Comparison of ENCODE assay signal across 8 cellular contexts in genomic region chr3:171770689-171771620, GRCh38. TPM values are rescaled to one million over a fixed set of nuclear protein-coding genes. Genes with fewer than 3 reads are reported as not detected.
DNase-seq lines count a peak whose midpoint lies in the region; ATAC-seq and TF ChIP-seq lines count a peak whose summit lies in the region.

No MANE protein-coding gene starts in this region.

- CTCF ChIA-PET in Caco-2 (lab: Charles Lee), result interaction anchor here (0.6 to 2.9 kb wide), 6 partner anchors 59 to 611 kb away, joined by 3 to 26 read pairs (median 11); no protein-coding TSS in a partner anchor

- H3K9me3 Mint-ChIP-seq in Caco-2 (ENCODE audit: unreplicated experiment) (no peaks in the 10 kb centered on the region), endothelial cell (ENCODE audit: unreplicated experiment) (no peaks in the 10 kb centered on the region)

- H3K27ac Mint-ChIP-seq in Caco-2 (ENCODE audit: unreplicated experiment) (no peak overlapping the region), endothelial cell (ENCODE audit: unreplicated experiment) (peak overlapping the region; percentile 59)

- intact Hi-C loops in Caco-2 (cut with micrococcal nuclease; ENCODE audit: unreplicated experiment), result loop anchor here (5.0 kb wide), 1 partner anchor 809 kb away; no protein-coding TSS in a partner anchor

- peak overlapping the region; percentile 11 for H3K4me3 ChIP-seq in Caco-2 (ENCODE audit: low read depth, low read length)

- no peak for DNase-seq in Caco-2
- DNase-seq in NOMO-1 treated with DMSO at 0.1 percent for 48 hours (lab: John Stamatoyannopoulos, UW; ENCODE audit: unreplicated experiment), result peak; percentile 76
- no peak for DNase-seq in endothelial cell (ENCODE audit: low spot score)
- peak; percentile 2 for DNase-seq in middle frontal gyrus (ENCODE audit: extremely low spot score, low spot score)
- no peak for DNase-seq in germinal center (ENCODE audit: low spot score)
- no peak for DNase-seq in GM19240 (ENCODE audit: insufficient read length, low spot score)
- DNase-seq in activated CD4-positive, CD25-positive, alpha-beta regulatory T cell treated with anti-CD3 and anti-CD28 coated beads, Interleukin-2, amount 50 U/mL, for 72 hours, result no peak

- POLR2A ChIA-PET in Caco-2 (lab: Charles Lee), result interaction anchor here (0.6 kb wide), 1 partner anchor 39 kb away, joined by 3 read pairs; the partner anchor contains the start of gene PLD1

- no TSS peak for BruUV-seq in Caco-2 (replicated peaks; lab: Mats Ljungman, UMichigan)

- TF ChIP-seq CTCF in Caco-2 (IDR thresholded peaks at IDR 0.05; ENCODE audit: insufficient read depth in 1 of 2, low read depth in 1 of 2, low read length in 1 of 2, severe bottlenecking in 1 of 2, unreplicated experiment in 1 of 2), result no peak
- TF ChIP-seq CTCF in endothelial cell (IDR thresholded peaks at IDR 0.05; ENCODE audit: unreplicated experiment), result no peak

- H3K36me3 ChIP-seq in Caco-2 (ENCODE audit: control insufficient read depth, insufficient read depth, low read length), result no peaks in the 10 kb centered on the region

- H3K4me1 ChIP-seq in Caco-2, result no peaks in the 10 kb centered on the region

- peak; percentile 74 for ATAC-seq in HG02678 (IDR thresholded peaks at IDR 0.05; ENCODE audit: unreplicated experiment)

- H3K36me3 Mint-ChIP-seq in Caco-2 (ENCODE audit: insufficient read depth, unreplicated experiment), result no peaks in the 10 kb centered on the region
- H3K36me3 Mint-ChIP-seq in endothelial cell (ENCODE audit: low read depth, unreplicated experiment), result no peaks in the 10 kb centered on the region

- H3K27me3 ChIP-seq in Caco-2 (replicated peaks; ENCODE audit: control insufficient read depth, insufficient read depth, low read length), result no peaks in the 10 kb centered on the region

- H3K4me3 Mint-ChIP-seq in Caco-2 (ENCODE audit: unreplicated experiment), result peak overlapping the region; percentile 58
- H3K4me3 Mint-ChIP-seq in endothelial cell (ENCODE audit: unreplicated experiment), result peak overlapping the region; percentile 7

- H3K27me3 Mint-ChIP-seq in Caco-2 (ENCODE audit: insufficient read depth, unreplicated experiment) (no peaks in the 10 kb centered on the region), endothelial cell (ENCODE audit: unreplicated experiment) (no peaks in the 10 kb centered on the region)

- H3K4me1 Mint-ChIP-seq in Caco-2 (ENCODE audit: low read depth, unreplicated experiment), result peaks cover 6% of the 10 kb centered on the region
- peaks cover 27% of the 10 kb centered on the region for H3K4me1 Mint-ChIP-seq in endothelial cell (ENCODE audit: unreplicated experiment)

- no peaks in the 10 kb centered on the region for H3K9me3 ChIP-seq in Caco-2

RNA-seq across cellular contexts. Expression of gene PLD1, which starts 39.3 kb away (rescaled TPM):
- total RNA-seq in Caco-2 (2022) (5.3 and 5.5 TPM in 2 replicates), endothelial cell (ENCODE audit: unreplicated experiment) (61.5 TPM)

Comparison
In these comparisons a context has a peak if more than half of its experiments do, and no peak if none do; other contexts are left out.
1. DNase-seq: peak in NOMO-1 treated with DMSO at 0.1 percent for 48 hours (single experiment) and middle frontal gyrus (single experiment); none in Caco-2 (0 of 2), endothelial cell (single experiment), germinal center (single experiment), GM19240 (single experiment) and activated CD4-positive, CD25-positive, alpha-beta regulatory T cell treated with anti-CD3 and anti-CD28 coated beads, Interleukin-2, amount 50 U/mL, for 72 hours (single experiment).